ENCODE assay signal across 8 cellular contexts in the genomic region with DNA sequence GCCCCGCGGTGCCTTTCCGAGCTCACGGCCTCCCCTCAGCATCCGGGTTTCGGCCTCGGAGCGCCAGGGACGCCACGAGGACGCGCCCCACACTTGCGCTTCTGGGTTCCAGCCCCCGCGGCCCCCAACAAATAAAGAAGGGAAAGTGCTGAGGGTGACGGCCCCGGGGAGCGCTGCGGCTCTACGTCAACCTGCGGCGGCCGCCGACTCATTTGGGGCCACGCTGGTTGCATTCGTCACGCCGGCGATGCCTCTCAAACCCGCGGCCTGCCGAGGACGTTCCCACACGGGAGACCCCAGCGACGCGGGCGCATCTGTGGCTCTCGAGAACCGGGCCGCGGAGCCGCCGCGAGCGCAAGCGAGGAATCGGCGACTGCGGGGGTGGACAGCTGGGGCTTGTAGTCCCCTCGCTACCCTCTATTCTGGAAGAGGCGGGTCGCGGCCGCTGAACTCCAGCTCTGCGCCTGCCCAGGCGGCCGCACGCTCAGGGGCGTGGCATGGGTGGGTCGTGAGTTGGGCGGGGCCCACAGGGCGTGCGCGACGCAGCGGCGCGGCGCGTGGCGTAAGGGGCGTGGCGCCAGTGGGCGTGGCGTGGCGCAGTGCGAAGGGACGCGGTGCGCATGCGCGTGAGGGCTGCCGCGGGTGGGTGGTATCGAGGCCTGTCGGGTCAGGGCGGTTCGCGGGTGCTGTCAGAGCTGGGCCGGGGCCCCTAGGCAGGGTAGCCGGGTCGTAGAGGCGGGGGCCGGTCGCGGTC. TPM values are rescaled to one million over a fixed set of nuclear protein-coding genes. Genes with fewer than 3 reads are reported as not detected.
A peak's percentile ranks its signal among the peaks of the same experiment; 100 is the strongest.
DNase-seq lines count a peak whose midpoint lies in the region; ATAC-seq and TF ChIP-seq lines count a peak whose summit lies in the region.

A gene with protein sequence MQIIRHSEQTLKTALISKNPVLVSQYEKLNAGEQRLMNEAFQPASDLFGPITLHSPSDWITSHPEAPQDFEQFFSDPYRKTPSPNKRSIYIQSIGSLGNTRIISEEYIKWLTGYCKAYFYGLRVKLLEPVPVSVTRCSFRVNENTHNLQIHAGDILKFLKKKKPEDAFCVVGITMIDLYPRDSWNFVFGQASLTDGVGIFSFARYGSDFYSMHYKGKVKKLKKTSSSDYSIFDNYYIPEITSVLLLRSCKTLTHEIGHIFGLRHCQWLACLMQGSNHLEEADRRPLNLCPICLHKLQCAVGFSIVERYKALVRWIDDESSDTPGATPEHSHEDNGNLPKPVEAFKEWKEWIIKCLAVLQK (plus strand): TSS at position 599 of the 754 bp plus-strand sequence. CDS start 2,145 bp downstream, outside the sequence.

- ATAC-seq in GM19397 (IDR thresholded peaks at IDR 0.05; ENCODE audit: unreplicated experiment) (peak; percentile 92), HG03565 (IDR thresholded peaks at IDR 0.05; ENCODE audit: unreplicated experiment) (peak; percentile 78), left lobe of liver (peak; percentile 98)

- H3K27ac ChIP-seq in C4-2B, result peak within 1 kb of the TSS; percentile 87

- DNase-seq in NCI-H748 treated with DMSO at 0.1 percent for 48 hours (lab: John Stamatoyannopoulos, UW) (peak; percentile 66), dedifferentiated amniotic fluid mesenchymal stem cell (ENCODE audit: extremely low spot score) (peak; percentile 78), left lobe of liver (ENCODE audit: low spot score) (peak; percentile 97)
- DNase-seq in activated CD4-positive, alpha-beta T cell treated with anti-CD3 and anti-CD28 coated beads, Interleukin-2, amount 50 U/mL, for 24 hours (ENCODE audit: low read depth in 1 of 2, low spot score in 1 of 2), result peak; percentile 95 to 98
- peak; percentile 94 for DNase-seq in stimulated activated CD4-positive, alpha-beta T cell treated with anti-CD3 and anti-CD28 coated beads, Interleukin-2, amount 100 ng/mL, for 4 hours (ENCODE audit: low read depth)

- TF ChIP-seq CTCF in C4-2B (conservative IDR thresholded peaks at IDR 0.05), result no peak

RNA-seq across cellular contexts. Expression of the gene that starts here (rescaled TPM):
- 21.1 TPM for total RNA-seq in left lobe of liver

Comparison
In these comparisons a context has a peak if more than half of its experiments do, and no peak if none do; other contexts are left out.
1. Peak in every context shown above with its lines: DNase-seq, ATAC-seq and H3K27ac ChIP-seq.